Comparison of ENCODE assay signal across 16 cellular contexts in genomic region chr10:106043833-106044232, GRCh38.
DNase-seq lines count a peak whose midpoint lies in the region; ATAC-seq and TF ChIP-seq lines count a peak whose summit lies in the region.
"Had no signal": no experiment of that assay in that cellular context is flagged by ENCODE, and none has a peak within 500 bp of the region (broad histone marks: within the 10 kb centered on the region; RNA-seq: fewer than 3 reads in every experiment).

No MANE protein-coding gene starts in this region.

- no peaks in the 10 kb centered on the region for H3K79me2 ChIP-seq in smooth muscle cell (ENCODE audit: low read depth)
- H3K79me2 ChIP-seq in MM.1S (ENCODE audit: low read length), result no peaks in the 10 kb centered on the region

- no peak for TF ChIP-seq POLR2A in GM18505 (IDR thresholded peaks at IDR 0.05; ENCODE audit: borderline replicate concordance, extremely low read depth, insufficient read depth, insufficient read length)

- no peaks in the 10 kb centered on the region for H4K20me1 ChIP-seq in smooth muscle cell (ENCODE audit: low read depth)
- H4K20me1 ChIP-seq in MM.1S (ENCODE audit: insufficient read depth, low read length), result no peaks in the 10 kb centered on the region

- H3K4me3 ChIP-seq in smooth muscle cell (no peak overlapping the region), MM.1S (ENCODE audit: low read length) (no peak overlapping the region)
- H3K4me3 ChIP-seq: colonic mucosa, thyroid gland had no signal

- H3K36me3 ChIP-seq in smooth muscle cell (ENCODE audit: low read depth), result no peaks in the 10 kb centered on the region
- no peaks in the 10 kb centered on the region for H3K36me3 ChIP-seq in MM.1S (replicated peaks; ENCODE audit: insufficient read depth, low read length)
- H3K36me3 ChIP-seq: colonic mucosa, thyroid gland had no signal

- DNase-seq in HS-5 (ENCODE audit: low read depth), result peak; percentile 63
- peak; percentile 82 for DNase-seq in astrocyte of the hippocampus (ENCODE audit: low read depth, low spot score)
- peak; percentile 20 for DNase-seq in inferior parietal cortex (ENCODE audit: extremely low spot score)
- no peak for DNase-seq in smooth muscle cell (lab: John Stamatoyannopoulos, UW; ENCODE audit: unreplicated experiment)
- no peak for DNase-seq in MM.1S
- no peak for DNase-seq in stimulated activated CD4-positive, alpha-beta T cell treated with anti-CD3 and anti-CD28 coated beads, Interleukin-4, amount 100 ng/mL, for 24 hours
- DNase-seq: activated CD8-positive, alpha-beta T cell treated with anti-CD3 and anti-CD28 coated beads, Interleukin-2, amount 10 ng/mL, durations not matched to agents 7 days and 5 days; colonic mucosa; DMS79; head of caudate nucleus; islet precursor cell; NCI-H526 treated with DMSO at 0.1 percent for 48 hours; stimulated activated CD4-positive, alpha-beta T cell treated with anti-CD3 and anti-CD28 coated beads, Interleukin-4, amount 100 ng/mL, for 4 hours; thyroid gland had no signal

- H3K4me2 ChIP-seq in smooth muscle cell (no peak overlapping the region), MM.1S (ENCODE audit: low read depth, low read length) (no peak overlapping the region)

- no peaks in the 10 kb centered on the region for H3K27me3 ChIP-seq in smooth muscle cell (ENCODE audit: low read depth)
- H3K27me3 ChIP-seq in MM.1S (replicated peaks; ENCODE audit: insufficient read depth, low read length), result no peaks in the 10 kb centered on the region
- H3K27me3 ChIP-seq: colonic mucosa, thyroid gland had no signal

- H2AFZ ChIP-seq in smooth muscle cell (ENCODE audit: low read depth), result peak overlapping the region; percentile 58
- H2AFZ ChIP-seq in MM.1S (ENCODE audit: low read length), result no peak overlapping the region

- H3K4me1 ChIP-seq in smooth muscle cell (ENCODE audit: low read depth), result no peaks in the 10 kb centered on the region
- no peaks in the 10 kb centered on the region for H3K4me1 ChIP-seq in MM.1S (ENCODE audit: low read length)
- H3K4me1 ChIP-seq: colonic mucosa, thyroid gland had no signal

- no peak for ATAC-seq in GM18505 (IDR thresholded peaks at IDR 0.05; ENCODE audit: unreplicated experiment)
- ATAC-seq: activated CD8-positive, alpha-beta T cell treated with anti-CD3 and anti-CD28 coated beads, Interleukin-2, amount 10 ng/mL, durations not matched to agents 7 days and 5 days; Panc1 had no signal

- no peak overlapping the region for H3K9ac ChIP-seq in smooth muscle cell (ENCODE audit: low read depth)
- no peak overlapping the region for H3K9ac ChIP-seq in MM.1S (ENCODE audit: low read length)

- H3F3A ChIP-seq in smooth muscle cell (ENCODE audit: low read depth) (no peaks in the 10 kb centered on the region), MM.1S (ENCODE audit: insufficient read depth, low read length) (no peaks in the 10 kb centered on the region)

- WGBS in smooth muscle cell (ENCODE audit: low lambda C conversion rate), result 56% methylated on average over 3 of the region's 3 CpGs

- no peaks in the 10 kb centered on the region for H3K9me2 ChIP-seq in MM.1S (replicated peaks; ENCODE audit: insufficient read depth, low read length)

- no peaks in the 10 kb centered on the region for H3K9me3 ChIP-seq in smooth muscle cell (replicated peaks; ENCODE audit: low read depth)
- no peaks in the 10 kb centered on the region for H3K9me3 ChIP-seq in MM.1S (replicated peaks; ENCODE audit: insufficient read depth, low read length)
- H3K9me3 ChIP-seq: colonic mucosa, thyroid gland had no signal

- TF ChIP-seq CTCF in smooth muscle cell (IDR thresholded peaks at IDR 0.05; ENCODE audit: borderline replicate concordance, insufficient read depth, poor library complexity, severe bottlenecking) (no peak), MM.1S (IDR thresholded peaks at IDR 0.05; ENCODE audit: low read length) (no peak)

- H3K27ac ChIP-seq in smooth muscle cell (ENCODE audit: low read depth) (peak overlapping the region; percentile 45), MM.1S (ENCODE audit: low read length) (no peak overlapping the region)
- H3K27ac ChIP-seq: colonic mucosa, thyroid gland had no signal

Comparison
In these comparisons a context has a peak if more than half of its experiments do, and no peak if none do; other contexts are left out.
1. DNase-seq: peak in HS-5 (single experiment), astrocyte of the hippocampus (single experiment) and inferior parietal cortex (single experiment); none in smooth muscle cell (single experiment), MM.1S (single experiment) and stimulated activated CD4-positive, alpha-beta T cell treated with anti-CD3 and anti-CD28 coated beads, Interleukin-4, amount 100 ng/mL, for 24 hours (single experiment).